8 cellular contexts compared by ENCODE assay signal in genomic region chr9:96450613-96451544, GRCh38. TPM values are rescaled to one million over a fixed set of nuclear protein-coding genes. Genes with fewer than 3 reads are reported as not detected.
DNase-seq lines count a peak whose midpoint lies in the region; ATAC-seq and TF ChIP-seq lines count a peak whose summit lies in the region.

No MANE protein-coding gene starts in this region.

- no peak for TF ChIP-seq POLR2A in ovary (IDR thresholded peaks at IDR 0.05)

- DNase-seq in AG08396 (ENCODE audit: low spot score) (peak; percentile 45), NCI-H345 treated with DMSO at 0.1 percent for 48 hours (lab: John Stamatoyannopoulos, UW; ENCODE audit: unreplicated experiment) (peak; percentile 38), foreskin keratinocyte (peak in 1 of 2 donors; percentile 30), ovary (peak; percentile 18 to 56 (median 49))
- DNase-seq in activated effector memory CD4-positive, alpha-beta T cell treated with Interleukin-2 at 50 U/mL for 16 hours = peak; percentile 30

- intact Hi-C loops in ovary (cut with DNase I) = loop anchor here in 1 of 4 donors (2.0 to 10.0 kb wide), 2 partner anchors 64 to 116 kb away; no protein-coding TSS in a partner anchor

- peak overlapping the region; percentile 46 for H3K27ac ChIP-seq in foreskin keratinocyte
- peak overlapping the region; percentile 13 to 82 for H3K27ac ChIP-seq in ovary

- no peaks in the 10 kb centered on the region for H3K36me3 ChIP-seq in ovary

- no peaks in the 10 kb centered on the region for H3K4me1 ChIP-seq in foreskin keratinocyte
- H3K4me1 ChIP-seq in ovary (ENCODE audit: insufficient read depth) = no peaks in the 10 kb centered on the region

- H3K4me3 ChIP-seq in ovary = peak overlapping the region; percentile 65

- H3K9me3 ChIP-seq in ovary = no peaks in the 10 kb centered on the region

- ATAC-seq in GM19395 (IDR thresholded peaks at IDR 0.05; ENCODE audit: unreplicated experiment) (peak; percentile 8), foreskin keratinocyte (no peak), HG02884 (IDR thresholded peaks at IDR 0.05; ENCODE audit: unreplicated experiment) (no peak), GM19397 (IDR thresholded peaks at IDR 0.05; ENCODE audit: unreplicated experiment) (no peak)

- no peaks in the 10 kb centered on the region for H3K27me3 ChIP-seq in foreskin keratinocyte
- no peaks in the 10 kb centered on the region for H3K27me3 ChIP-seq in ovary

- no peak for TF ChIP-seq EP300 in ovary (IDR thresholded peaks at IDR 0.05)

- WGBS in ovary, 3 donors = 1 to 2% (median 1%) methylated on average over 40 to 65 of the region's 65 CpGs

- TF ChIP-seq CTCF in foreskin keratinocyte (conservative IDR thresholded peaks at IDR 0.05) = no peak
- no peak for TF ChIP-seq CTCF in ovary (IDR thresholded peaks at IDR 0.05)

RNA-seq across cellular contexts. Expression of gene HABP4, which starts 0.9 kb away (rescaled TPM):
- 5.6 and 6.3 TPM in 2 replicates for total RNA-seq in foreskin keratinocyte
- polyA plus RNA-seq in foreskin keratinocyte = 6.2 and 6.4 TPM in 2 replicates
- total RNA-seq in ovary = 10 to 100 TPM; 10.3 to 23.4 (median 19.2) TPM
- polyA plus RNA-seq in ovary = 10 to 100 TPM; 15.8 to 22.5 TPM

RNA-seq across cellular contexts. Expression of gene ZNF367, which starts 32.7 kb away (rescaled TPM):
- total RNA-seq in foreskin keratinocyte (11.7 and 11.9 TPM in 2 replicates), ovary (1 to 10 TPM; 1.3 to 2.4 (median 1.9) TPM)
- polyA plus RNA-seq in foreskin keratinocyte (3.5 and 4.3 TPM in 2 replicates), ovary (1 to 10 TPM; 1.1 to 1.5 TPM)
